Comparison of ENCODE assay signal across 8 cellular contexts in genomic region chr2:9952286-9952737, GRCh38. TPM values are rescaled to one million over a fixed set of nuclear protein-coding genes. Genes with fewer than 3 reads are reported as not detected.
DNase-seq lines count a peak whose midpoint lies in the region; ATAC-seq and TF ChIP-seq lines count a peak whose summit lies in the region.

No MANE protein-coding gene starts in this region.

- DNase-seq in AG09309 (ENCODE audit: low read depth) (no peak), choroid plexus epithelial cell (ENCODE audit: low read depth) (no peak), naive B cell (no peak), SK-N-DZ (ENCODE audit: low spot score) (no peak), D341Med (ENCODE audit: low spot score) (no peak)
- no peak for DNase-seq in Jurkat, Clone E6-1 (ENCODE audit: low read depth, low spot score)
- DNase-seq in activated CD4-positive, alpha-beta T cell treated with anti-CD3 and anti-CD28 coated beads for 4 hours = no peak

- peaks cover 11 to 17% (median 16%) of the 10 kb centered on the region in 3 donors for H3K4me1 Mint-ChIP-seq in naive B cell

- H3K27me3 Mint-ChIP-seq in naive B cell = peaks cover 44 to 51% (median 50%) of the 10 kb centered on the region in 3 donors

- ATAC-seq in naive B cell (ENCODE audit: low read depth in 2 of 2) = no peak
- no peak for ATAC-seq in HG02678 (IDR thresholded peaks at IDR 0.05; ENCODE audit: unreplicated experiment)

- H3K4me3 Mint-ChIP-seq in naive B cell = peak overlapping the region; percentile 64 to 93 (median 86)

- no peaks in the 10 kb centered on the region for H3K9me3 Mint-ChIP-seq in naive B cell

- H3K27ac Mint-ChIP-seq in naive B cell = peak overlapping the region in 2 of 6 donors; percentile 7 to 71

- peak overlapping the region; percentile 51 for H3K4me3 ChIP-seq in AG09309 (ENCODE audit: control insufficient read depth, low read depth, low read length)
- peak overlapping the region; percentile 57 for H3K4me3 ChIP-seq in Jurkat, Clone E6-1 (ENCODE audit: low read length)
- H3K4me3 ChIP-seq in choroid plexus epithelial cell (ENCODE audit: low read depth, low read length) = peak overlapping the region; percentile 66

- no peak for TF ChIP-seq CTCF in AG09309 (IDR thresholded peaks at IDR 0.05; ENCODE audit: control insufficient read depth, insufficient read depth, low read depth, low read length, missing control alignments)
- no peak for TF ChIP-seq CTCF in choroid plexus epithelial cell (conservative IDR thresholded peaks at IDR 0.05; ENCODE audit: low read depth, low read length)

- H3K36me3 Mint-ChIP-seq in naive B cell = no peaks in the 10 kb centered on the region

RNA-seq across cellular contexts. Expression of gene GRHL1, which starts 0.8 kb away (rescaled TPM):
- polyA plus RNA-seq in Jurkat, Clone E6-1 (2012; ENCODE audit: insufficient read depth, insufficient read length) = 5.1 TPM
- polyA plus RNA-seq in naive B cell (ENCODE audit: low read depth in 6 of 6) = under 1 TPM in 5 of 6 donors, not detected in 1; 0.09 to 0.89 (median 0.41) TPM
- polyA plus RNA-seq in SK-N-DZ (2014; cell fraction: cytosol; rRNA removed) = 3.4 and 8.7 TPM in 2 replicates
- 14.4 and 24.5 TPM in 2 replicates for polyA plus RNA-seq in SK-N-DZ (2014; cell fraction: nucleus; rRNA removed)
